ENCODE assay signal across 10 cellular contexts in the genomic region with DNA sequence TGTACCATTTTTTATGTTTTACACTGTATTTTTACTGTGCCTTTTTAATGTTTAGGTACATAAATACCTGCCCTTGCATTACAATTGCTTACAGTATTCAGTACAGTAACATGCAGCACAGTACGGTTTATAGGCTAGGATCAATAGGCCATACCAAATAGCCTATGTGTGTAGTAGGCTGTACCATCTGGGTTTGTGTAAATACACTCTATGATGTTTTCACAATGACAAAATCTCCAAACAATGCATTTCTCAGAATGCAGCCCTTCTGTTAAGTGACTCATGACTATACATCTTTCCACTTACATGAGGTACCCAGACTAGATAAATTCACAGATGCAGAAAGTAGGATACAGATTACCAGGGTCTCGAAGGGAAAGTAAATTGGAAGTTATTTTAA. TPM values are rescaled to one million over a fixed set of nuclear protein-coding genes. Genes with fewer than 3 reads are reported as not detected.
DNase-seq lines count a peak whose midpoint lies in the region; ATAC-seq, FAIRE-seq and TF ChIP-seq lines count a peak whose summit lies in the region.
"Not testable (repeated sequence)": the region's sequence is repeated elsewhere in the genome, so short reads cannot be mapped to it uniquely, and the experiment has no call there.
"Had no signal": no experiment of that assay in that cellular context is flagged by ENCODE, and none has a peak within 500 bp of the region (broad histone marks: within the 10 kb centered on the region; RNA-seq: fewer than 3 reads in every experiment).

No MANE protein-coding gene starts in this region.

- POLR2A ChIA-PET in HCT116 (lab: Charles Lee): not testable (repeated sequence)

- H3K27me3 Mint-ChIP-seq in activated T-helper 17 cell treated with anti-CD3 and anti-CD28 coated beads, Interleukin-2, amount 50 U/mL, for 72 hours: not testable (repeated sequence)

- intact Hi-C loops in HCT116 (cut with micrococcal nuclease): not testable (repeated sequence)

- not testable (repeated sequence) for ATAC-seq in HCT116
- peak; percentile 23 for ATAC-seq in activated T-helper 17 cell treated with anti-CD3 and anti-CD28 coated beads, Interleukin-2, amount 50 U/mL, for 72 hours (replicated peaks)

- not testable (repeated sequence) for H3K9ac ChIP-seq in HCT116 (ENCODE audit: low read length)

- H3K79me2 ChIP-seq in HCT116 (ENCODE audit: insufficient read depth, low read length): not testable (repeated sequence)

- H3K9me2 ChIP-seq in HCT116 (ENCODE audit: insufficient read depth): not testable (repeated sequence)

- H4K20me1 ChIP-seq in HCT116 (ENCODE audit: insufficient read depth): not testable (repeated sequence)

- not testable (repeated sequence) for H3K9me3 ChIP-seq in HCT116 (ENCODE audit: control insufficient read depth in 1 of 2, insufficient read depth in 1 of 2, low read depth in 1 of 2, low read length in 2 of 2)

- not testable (repeated sequence) for H3K36me3 ChIP-seq in HCT116 (ENCODE audit: control insufficient read depth in 1 of 2, insufficient read depth in 2 of 2, low read length in 2 of 2); bronchial epithelial cell (ENCODE audit: control insufficient read depth, insufficient read depth, low read length)

- not testable (repeated sequence) for BruUV-seq in HCT116 (replicated peaks; lab: Mats Ljungman, UMichigan)

- not testable (repeated sequence) for H3K4me3 Mint-ChIP-seq in activated T-helper 17 cell treated with anti-CD3 and anti-CD28 coated beads, Interleukin-2, amount 50 U/mL, for 72 hours

- TF ChIP-seq POLR2A in HCT116 (IDR thresholded peaks at IDR 0.05; ENCODE audit: borderline replicate concordance, extremely low read depth, insufficient read depth, insufficient read length): not testable (repeated sequence)

- TF ChIP-seq CTCF in HCT116 (IDR thresholded peaks at IDR 0.05 in 2 of 3, conservative IDR thresholded peaks at IDR 0.05 in 1 of 3; ENCODE audit: borderline replicate concordance in 1 of 3, insufficient read depth in 1 of 3, low read depth in 2 of 3, low read length in 2 of 3); bronchial epithelial cell (IDR thresholded peaks at IDR 0.05; ENCODE audit: insufficient read depth, low read length, severe bottlenecking); fibroblast of pulmonary artery (IDR thresholded peaks at IDR 0.05; ENCODE audit: low read length, missing control alignments): not testable (repeated sequence)

- H3K4me1 Mint-ChIP-seq in activated T-helper 17 cell treated with anti-CD3 and anti-CD28 coated beads, Interleukin-2, amount 50 U/mL, for 72 hours: not testable (repeated sequence)

- H3K9me3 Mint-ChIP-seq in activated T-helper 17 cell treated with anti-CD3 and anti-CD28 coated beads, Interleukin-2, amount 50 U/mL, for 72 hours: not testable (repeated sequence)

- not testable (repeated sequence) for H3K27me3 ChIP-seq in HCT116 (ENCODE audit: insufficient read depth, low read length); bronchial epithelial cell (ENCODE audit: control insufficient read depth, insufficient read depth, low read length)

- H3K4me3 ChIP-seq in HCT116 (replicated peaks in 1 of 2; ENCODE audit: low read depth in 1 of 2, low read length in 2 of 2); bronchial epithelial cell (ENCODE audit: low read depth, low read length); fibroblast of pulmonary artery (replicated peaks; ENCODE audit: low read depth, low read length); skeletal muscle cell (ENCODE audit: low read depth, low read length): not testable (repeated sequence)

- not testable (repeated sequence) for TF ChIP-seq RAD21 in HCT116 (IDR thresholded peaks at IDR 0.05; ENCODE audit: low read depth)

- CTCF ChIA-PET in HCT116 (lab: Charles Lee): not testable (repeated sequence)

- RAD21 ChIA-PET in HCT116 (lab: Charles Lee; ENCODE audit: low non-redundant PET in 1 of 2, low total read pairs in 2 of 2, uncharacterized antibody in 2 of 2, unreplicated experiment in 2 of 2): not testable (repeated sequence)

- not testable (repeated sequence) for H3K4me2 ChIP-seq in HCT116 (ENCODE audit: low read length)

- not testable (repeated sequence) for H3K36me3 Mint-ChIP-seq in activated T-helper 17 cell treated with anti-CD3 and anti-CD28 coated beads, Interleukin-2, amount 50 U/mL, for 72 hours (ENCODE audit: low read depth)

- H3K27ac Mint-ChIP-seq in activated T-helper 17 cell treated with anti-CD3 and anti-CD28 coated beads, Interleukin-2, amount 50 U/mL, for 72 hours: not testable (repeated sequence)

- not testable (repeated sequence) for H3K27ac ChIP-seq in HCT116 (ENCODE audit: low read depth, low read length)

- DNase-seq in DMS53 treated with DMSO at 0.1 percent for 48 hours (lab: John Stamatoyannopoulos, UW; ENCODE audit: unreplicated experiment): peak; percentile 75
- DNase-seq in HCT116 (ENCODE audit: low read depth, low spot score): not testable (repeated sequence)
- DNase-seq in LHCN-M2 (ENCODE audit: low read depth): peak; percentile 18
- DNase-seq in NCI-H748 (lab: John Stamatoyannopoulos, UW; ENCODE audit: unreplicated experiment): peak; percentile 3
- peak; percentile 13 for DNase-seq in bronchial epithelial cell (ENCODE audit: low read depth)
- DNase-seq in fibroblast of pulmonary artery (ENCODE audit: low read depth): peak; percentile 0
- peak; percentile 31 for DNase-seq in skeletal muscle cell (ENCODE audit: low read depth)

- peak overlapping the region; percentile 26 for H2AFZ ChIP-seq in HCT116 (ENCODE audit: low read depth, low read length, poor library complexity, severe bottlenecking)

- not testable (repeated sequence) for H3K4me1 ChIP-seq in HCT116 (ENCODE audit: control insufficient read depth in 1 of 2, insufficient read depth in 2 of 2, low read length in 2 of 2)

- FAIRE-seq in bronchial epithelial cell (lab: Jason Lieb, UNC): not testable (repeated sequence)

RNA-seq across cellular contexts. Expression of gene DPY19L2, which starts 43.0 kb away (rescaled TPM):
- total RNA-seq in HCT116 (2021; ENCODE audit: unreplicated experiment): not detected
- not detected in 2 replicates for polyA plus RNA-seq in HCT116 (2012)
- 8.5 and 9.8 TPM in 2 replicates for total RNA-seq in LHCN-M2 (2014; rRNA removed)
- 1.6 TPM for polyA plus RNA-seq in LHCN-M2 (2012)
- total RNA-seq in activated T-helper 17 cell treated with anti-CD3 and anti-CD28 coated beads, Interleukin-2, amount 50 U/mL, for 72 hours: 1 to 10 TPM in 1 of 2 donors, under 1 TPM in 1; 0.50 to 1.1 TPM
- total RNA-seq in bronchial epithelial cell: under 0.01 and 0.13 TPM in 2 replicates
- total RNA-seq: MCF 10A had no signal
- polyA plus RNA-seq: CD14-positive monocyte had no signal
